Comparison of ENCODE assay signal across 23 cellular contexts in genomic region chr3:193702967-193703366, GRCh38.
DNase-seq lines count a peak whose midpoint lies in the region; ATAC-seq and TF ChIP-seq lines count a peak whose summit lies in the region.
"Had no signal": no experiment of that assay in that cellular context is flagged by ENCODE, and none has a peak within 500 bp of the region (broad histone marks: within the 10 kb centered on the region; RNA-seq: fewer than 3 reads in every experiment).

No MANE protein-coding gene starts in this region.

- no peak for TF ChIP-seq CTCF in astrocyte of the spinal cord (IDR thresholded peaks at IDR 0.05; ENCODE audit: low read depth, low read length)
- no peak for TF ChIP-seq CTCF in foreskin fibroblast (IDR thresholded peaks at IDR 0.05; ENCODE audit: low read depth, low read length)
- TF ChIP-seq CTCF in heart right ventricle (IDR thresholded peaks at IDR 0.05) = no peak

- no peak overlapping the region for H2AFZ ChIP-seq in trophoblast cell (ENCODE audit: insufficient read depth, low read length, poor library complexity)

- H3K4me3 ChIP-seq in astrocyte of the spinal cord (ENCODE audit: low read depth, low read length) (no peak overlapping the region), foreskin fibroblast (ENCODE audit: low read depth in 1 of 2, low read length in 2 of 2) (no peak overlapping the region), trophoblast cell (ENCODE audit: low read depth, low read length) (no peak overlapping the region), heart right ventricle (no peak overlapping the region)
- H3K4me3 ChIP-seq: prostate gland, skin epidermis had no signal

- H3K27me3 ChIP-seq in trophoblast cell (ENCODE audit: insufficient read depth, low read length) (no peaks in the 10 kb centered on the region), heart right ventricle (no peaks in the 10 kb centered on the region)

- H2AK5ac ChIP-seq in trophoblast cell (ENCODE audit: low read length) = no peak overlapping the region

- no peak overlapping the region for H3K23ac ChIP-seq in trophoblast cell (ENCODE audit: low read length)

- H3K36me3 ChIP-seq in trophoblast cell (ENCODE audit: control insufficient read depth in 1 of 2, insufficient read depth in 2 of 2, low read length in 2 of 2) (no peaks in the 10 kb centered on the region), heart right ventricle (peaks cover 0 to 26% (median 0%) of the 10 kb centered on the region in 9 donors)
- H3K36me3 ChIP-seq: prostate gland had no signal

- H3K4ac ChIP-seq in trophoblast cell (ENCODE audit: low read depth, low read length) = no peak overlapping the region

- H3K79me1 ChIP-seq in trophoblast cell (ENCODE audit: low read length) = no peaks in the 10 kb centered on the region

- H4K12ac ChIP-seq in trophoblast cell (ENCODE audit: low read depth, low read length) = no peak overlapping the region

- in situ Hi-C loops in astrocyte of the spinal cord (cut with HindIII; ENCODE audit: low sequenced_read_pairs) = no loop called here

- H3K18ac ChIP-seq in trophoblast cell (ENCODE audit: low read length) = no peak overlapping the region

- H3K14ac ChIP-seq in trophoblast cell (ENCODE audit: low read length) = no peak overlapping the region

- H2BK120ac ChIP-seq in trophoblast cell (ENCODE audit: insufficient read depth, low read length, poor library complexity) = no peak overlapping the region

- no peak overlapping the region for H3K9ac ChIP-seq in trophoblast cell (ENCODE audit: low read length)

- H4K91ac ChIP-seq in trophoblast cell (ENCODE audit: low read depth, low read length) = no peak overlapping the region

- H3K79me2 ChIP-seq in trophoblast cell (ENCODE audit: control insufficient read depth, insufficient read depth, low read length, poor library complexity) = no peaks in the 10 kb centered on the region

- H3K9me3 ChIP-seq in trophoblast cell (ENCODE audit: insufficient read depth, low read depth, low read length) (no peaks in the 10 kb centered on the region), heart right ventricle (no peaks in the 10 kb centered on the region)
- H3K9me3 ChIP-seq: Caco-2, prostate gland had no signal

- no peak overlapping the region for H2BK12ac ChIP-seq in trophoblast cell (ENCODE audit: low read length)

- peak; percentile 65 for DNase-seq in AG08395 (ENCODE audit: low spot score)
- DNase-seq in EL = peak; percentile 6
- peak; percentile 43 for DNase-seq in astrocyte of the spinal cord (ENCODE audit: low read depth, low spot score)
- DNase-seq in foreskin fibroblast = peak; percentile 21 to 62
- DNase-seq in trophoblast cell = no peak
- no peak for DNase-seq in heart right ventricle
- DNase-seq in LoVo (ENCODE audit: low spot score) = no peak
- DNase-seq: activated CD4-positive, alpha-beta T cell treated with anti-CD3 and anti-CD28 coated beads, Interleukin-2, amount 50 U/mL, for 1 hour; activated CD8-positive, alpha-beta memory T cell treated with anti-CD3 and anti-CD28 coated beads, Interleukin-2, amount 50 U/mL, for 48 hours; activated effector memory CD4-positive, alpha-beta T cell treated with anti-CD3 and anti-CD28 coated beads, Interleukin-2, amount 50 U/mL, for 16 hours; Caco-2; cerebellar nuclear complex; midbrain; NCI-H1105 treated with DMSO at 0.1 percent for 48 hours; NCI-H524 treated with DMSO at 0.1 percent for 48 hours; Right ventricle myocardium superior; stimulated activated CD4-positive, alpha-beta T cell treated with anti-CD3 and anti-CD28 coated beads, Interleukin-4, amount 100 ng/mL, for 1 hour; substantia nigra; T-cell had no signal

- H2BK5ac ChIP-seq in trophoblast cell (ENCODE audit: low read depth, low read length, poor library complexity) = no peak overlapping the region

- H4K8ac ChIP-seq in trophoblast cell (ENCODE audit: low read depth, low read length) = no peak overlapping the region

- intact Hi-C loops in heart right ventricle (cut with DNase I) = no loop called here

- no CpG with 5 or more reads among the region's 3 CpGs for WGBS in trophoblast cell (ENCODE audit: extremely low coverage, insufficient coverage, insufficient read length)
- WGBS in heart right ventricle, 2 donors = 69 to 75% methylated on average over 3 of the region's 3 CpGs

- ATAC-seq in heart right ventricle (no peak), GM19455 (IDR thresholded peaks at IDR 0.05; ENCODE audit: unreplicated experiment) (no peak)
- ATAC-seq: left lobe of liver, T-cell had no signal

- no peak overlapping the region for H3K4me2 ChIP-seq in trophoblast cell (ENCODE audit: low read length)

- no peak overlapping the region for H3K27ac ChIP-seq in trophoblast cell (ENCODE audit: low read depth, low read length)
- no peak overlapping the region for H3K27ac ChIP-seq in heart right ventricle
- H3K27ac ChIP-seq: prostate gland, skin epidermis had no signal

- H3K4me1 ChIP-seq in trophoblast cell (ENCODE audit: control insufficient read depth in 1 of 2, insufficient read depth in 2 of 2, low read length in 2 of 2) (no peaks in the 10 kb centered on the region), heart right ventricle (peaks cover 0 to 4% (median 0%) of the 10 kb centered on the region in 9 donors)
- H3K4me1 ChIP-seq: Caco-2, prostate gland had no signal

Comparison
In these comparisons a context has a peak if more than half of its experiments do, and no peak if none do; other contexts are left out.
1. DNase-seq: peak in AG08395 (single experiment), EL (single experiment), astrocyte of the spinal cord (single experiment) and foreskin fibroblast (2 of 2); none in trophoblast cell (0 of 2), heart right ventricle (0 of 2) and LoVo (single experiment).